ENCODE assay signal across 23 cellular contexts in genomic region chr2:63768051-63768450, GRCh38.
DNase-seq lines count a peak whose midpoint lies in the region; ATAC-seq, FAIRE-seq and TF ChIP-seq lines count a peak whose summit lies in the region.
"Had no signal": no experiment of that assay in that cellular context is flagged by ENCODE, and none has a peak within 500 bp of the region (broad histone marks: within the 10 kb centered on the region; RNA-seq: fewer than 3 reads in every experiment).

No MANE protein-coding gene starts in this region.

- no peak overlapping the region for H3K4ac ChIP-seq in H1 (replicated peaks; ENCODE audit: insufficient read length, low read depth, low read length)

- H4K91ac ChIP-seq in H1 (replicated peaks; ENCODE audit: insufficient read length, low read length): no peak overlapping the region

- TF ChIP-seq CTCF in HepG2 (CRISPR knock-in tag; IDR thresholded peaks at IDR 0.05) (no peak), right lobe of liver (IDR thresholded peaks at IDR 0.05) (no peak), H1 (IDR thresholded peaks at IDR 0.05; ENCODE audit: control extremely low read depth in 1 of 3, insufficient read depth in 1 of 3, low read depth in 1 of 3, low read length in 3 of 3) (no peak), kidney (IDR thresholded peaks at IDR 0.05; ENCODE audit: borderline replicate concordance, extremely low read depth, insufficient read depth) (no peak)

- H2BK12ac ChIP-seq in H1 (ENCODE audit: low read depth, low read length): no peak overlapping the region

- CTCF ChIA-PET in HepG2 (lab: Yijun Ruan, JAX; ENCODE audit: low intra/inter-chr PET ratio, low total read pairs) (no interaction called here), H1 (lab: Charles Lee; ENCODE audit: partially characterized antibody) (no interaction called here)

- POLR2A ChIA-PET in HepG2 (lab: Yijun Ruan, JAX): no interaction called here
- POLR2A ChIA-PET in H1 (lab: Charles Lee; ENCODE audit: partially characterized antibody): interaction anchor here (1.4 kb wide), 1 partner anchor 73 kb away, joined by 5 read pairs; the partner anchor contains the start of gene UGP2

- H3K4me3 ChIP-seq in HepG2 (replicated peaks in 1 of 3; ENCODE audit: insufficient read depth in 1 of 3, low read depth in 2 of 3, low read length in 3 of 3) (no peak overlapping the region), right lobe of liver (no peak overlapping the region), H1 (ENCODE audit: extremely low read depth in 1 of 4, insufficient read depth in 2 of 4, low read depth in 3 of 4, low read length in 4 of 4) (no peak overlapping the region), kidney (ENCODE audit: low read length in 2 of 2) (no peak overlapping the region)
- H3K4me3 ChIP-seq: BLaER1 treated with 17β-estradiol and CSF1 and Interleukin-3, amounts not matched to agents 10 nM and 100 nM; GM23248 had no signal

- no peak for TF ChIP-seq EP300 in HepG2 (IDR thresholded peaks at IDR 0.05; ENCODE audit: low read depth in 2 of 2, low read length in 2 of 2)
- TF ChIP-seq EP300 in HepG2 (CRISPR knock-in tag; IDR thresholded peaks at IDR 0.05; ENCODE audit: borderline replicate concordance): no peak
- no peak for TF ChIP-seq EP300 in H1 (IDR thresholded peaks at IDR 0.05; ENCODE audit: borderline replicate concordance in 1 of 2, low read depth in 2 of 2, low read length in 2 of 2)

- H3K4me1 ChIP-seq in HepG2 (ENCODE audit: insufficient read depth, low read length) (peaks cover 23% of the 10 kb centered on the region), right lobe of liver (no peaks in the 10 kb centered on the region), H1 (replicated peaks in 1 of 4; ENCODE audit: control insufficient read depth in 3 of 4, insufficient read depth in 4 of 4, low read length in 3 of 4) (peaks cover 8 to 19% (median 15%) of the 10 kb centered on the region in 4 experiments; a peak in 6 of 7 replicates), kidney (ENCODE audit: control insufficient read depth in 1 of 2, insufficient read depth in 1 of 2, low read depth in 1 of 2, low read length in 2 of 2) (no peaks in the 10 kb centered on the region)
- H3K4me1 ChIP-seq: BE2C had no signal

- H3K9ac ChIP-seq in HepG2 (ENCODE audit: insufficient read depth, low read depth, low read length): no peak overlapping the region
- H3K9ac ChIP-seq in H1 (replicated peaks in 1 of 4; ENCODE audit: extremely low read depth in 1 of 4, low read depth in 3 of 4, low read length in 3 of 4): no peak overlapping the region
- H3K9ac ChIP-seq in kidney (ENCODE audit: low read length in 2 of 2): no peak overlapping the region
- H3K9ac ChIP-seq: BLaER1 treated with 17β-estradiol and CSF1 and Interleukin-3, amounts not matched to agents 10 nM and 100 nM; GM23248 had no signal

- H3K36me3 ChIP-seq in HepG2 (replicated peaks in 1 of 2; ENCODE audit: control insufficient read depth in 1 of 2, insufficient read depth in 2 of 2, low read length in 2 of 2): no peaks in the 10 kb centered on the region
- no peaks in the 10 kb centered on the region for H3K36me3 ChIP-seq in right lobe of liver
- peaks cover 0 to 3% (median 0%) of the 10 kb centered on the region in 4 experiments; a peak in 1 of 8 replicates for H3K36me3 ChIP-seq in H1 (ENCODE audit: control insufficient read depth in 2 of 4, insufficient read depth in 4 of 4, low read length in 3 of 4)
- no peaks in the 10 kb centered on the region for H3K36me3 ChIP-seq in kidney (ENCODE audit: control insufficient read depth in 1 of 2, insufficient read depth in 2 of 2, low read length in 2 of 2)
- H3K36me3 ChIP-seq: BE2C; BLaER1 treated with 17β-estradiol and CSF1 and Interleukin-3, amounts not matched to agents 10 nM and 100 nM had no signal

- no peak for TF ChIP-seq RAD21 in HepG2 (CRISPR knock-in tag; IDR thresholded peaks at IDR 0.05)
- TF ChIP-seq RAD21 in H1 (IDR thresholded peaks at IDR 0.05 in 1 of 2, conservative IDR thresholded peaks at IDR 0.05 in 1 of 2; ENCODE audit: low read depth in 2 of 2, low read length in 2 of 2): no peak

- H2BK20ac ChIP-seq in H1 (ENCODE audit: low read length): no peak overlapping the region

- H3K4me2 ChIP-seq in HepG2 (ENCODE audit: low read depth, low read length) (no peak overlapping the region), H1 (ENCODE audit: insufficient read depth in 1 of 2, low read depth in 2 of 2, low read length in 2 of 2) (no peak overlapping the region)
- H3K4me2 ChIP-seq: BLaER1 treated with 17β-estradiol and CSF1 and Interleukin-3, amounts not matched to agents 10 nM and 100 nM had no signal

- H3K14ac ChIP-seq in H1 (ENCODE audit: insufficient read length): no peak overlapping the region

- DNase-seq in HepG2 (ENCODE audit: low spot score): no peak
- DNase-seq in right lobe of liver: no peak
- DNase-seq in H1 (ENCODE audit: low read depth in 1 of 2, low spot score in 2 of 2): no peak
- no peak for DNase-seq in kidney
- DNase-seq in stimulated activated CD4-positive, alpha-beta T cell treated with anti-CD3 and anti-CD28 coated beads, Interleukin-4, amount 100 ng/mL, for 4 hours: no peak
- DNase-seq: ACHN; AML-193; BE2C; CD4-positive, alpha-beta memory T cell; DMS 273 treated with DMSO at 0.1 percent for 48 hours; DMS79; EL; GDM1; GM23248; H9 had no signal

- in situ Hi-C loops in HepG2 (cut with HindIII; ENCODE audit: extremely low pct_ligation_motif_present, low pct_unique_long_range_greater_than_20kb): no loop called here

- ATAC-seq in HepG2: no peak
- no peak for ATAC-seq in right lobe of liver
- ATAC-seq in HG02588 (IDR thresholded peaks at IDR 0.05; ENCODE audit: unreplicated experiment): no peak
- no peak for ATAC-seq in GM19395 (IDR thresholded peaks at IDR 0.05; ENCODE audit: unreplicated experiment)
- ATAC-seq: HCT116 had no signal

- no peak overlapping the region for H3K18ac ChIP-seq in H1 (ENCODE audit: extremely low read depth, low read length)

- H4K8ac ChIP-seq in H1 (ENCODE audit: extremely low read depth, insufficient read depth, low read length): no peak overlapping the region

- H3K79me2 ChIP-seq in HepG2 (ENCODE audit: insufficient read depth, low read length) (no peaks in the 10 kb centered on the region), H1 (ENCODE audit: control insufficient read depth in 1 of 2, insufficient read depth in 2 of 2, low read length in 2 of 2) (no peaks in the 10 kb centered on the region)

- H3K9me3 ChIP-seq in HepG2 (ENCODE audit: low read length) (peaks cover 8% of the 10 kb centered on the region), right lobe of liver (no peaks in the 10 kb centered on the region), H1 (ENCODE audit: insufficient read depth in 2 of 2, low read depth in 1 of 2, low read length in 1 of 2) (peaks cover 0 to 11% of the 10 kb centered on the region in 2 experiments; a peak in 2 of 4 replicates), kidney (ENCODE audit: control insufficient read depth in 1 of 2, low read length in 2 of 2) (peaks cover 0 to 9% of the 10 kb centered on the region in 2 donors)
- H3K9me3 ChIP-seq: BE2C had no signal

- H3K27ac ChIP-seq in HepG2 (ENCODE audit: extremely low read length, insufficient read depth, low read length) (no peak overlapping the region), right lobe of liver (no peak overlapping the region), H1 (ENCODE audit: low read depth, low read length) (no peak overlapping the region), kidney (ENCODE audit: low read depth in 2 of 2, low read length in 2 of 2) (no peak overlapping the region)
- H3K27ac ChIP-seq: 22Rv1; BLaER1 treated with 17β-estradiol and CSF1 and Interleukin-3, amounts not matched to agents 10 nM and 100 nM; GM23248 had no signal

- H2AK5ac ChIP-seq in H1 (ENCODE audit: low read depth, low read length): no peak overlapping the region

- TF ChIP-seq POLR2A in HepG2 (IDR thresholded peaks at IDR 0.05; ENCODE audit: insufficient read depth in 1 of 2, low read depth in 2 of 2, low read length in 2 of 2): no peak
- TF ChIP-seq POLR2A in right lobe of liver (IDR thresholded peaks at IDR 0.05): no peak
- TF ChIP-seq POLR2A in H1 (IDR thresholded peaks at IDR 0.05; ENCODE audit: control extremely low read depth in 1 of 2, low read depth in 2 of 2, low read length in 2 of 2): no peak

- intact Hi-C loops in HepG2 (cut with micrococcal nuclease; ENCODE audit: unreplicated experiment) (no loop called here), right lobe of liver (cut with DNase I) (no loop called here), kidney (cut with DNase I) (no loop called here)

- H2BK15ac ChIP-seq in H1 (ENCODE audit: low read length): no peak overlapping the region

- H2BK120ac ChIP-seq in H1 (replicated peaks; ENCODE audit: low read depth, low read length): no peak overlapping the region

- H3K27me3 ChIP-seq in HepG2 (ENCODE audit: control insufficient read depth in 1 of 2, insufficient read depth in 2 of 2, low read length in 2 of 2): no peaks in the 10 kb centered on the region; a peak in 1 of 5 replicates
- no peaks in the 10 kb centered on the region for H3K27me3 ChIP-seq in right lobe of liver
- peaks cover 0 to 1% (median 0%) of the 10 kb centered on the region in 4 experiments; a peak in 1 of 7 replicates for H3K27me3 ChIP-seq in H1 (replicated peaks in 1 of 4; ENCODE audit: control insufficient read depth in 3 of 4, extremely low read depth in 1 of 4, insufficient read depth in 3 of 4, low read length in 3 of 4)
- H3K27me3 ChIP-seq: BE2C; BLaER1 treated with 17β-estradiol and CSF1 and Interleukin-3, amounts not matched to agents 10 nM and 100 nM had no signal

- H3K23ac ChIP-seq in H1 (ENCODE audit: insufficient read length): no peak overlapping the region

- FAIRE-seq in HepG2 (lab: Jason Lieb, UNC): no peak
- peak; percentile 19 for FAIRE-seq in H1 (lab: Jason Lieb, UNC)
- peak; percentile 6 for FAIRE-seq in kidney (lab: Jason Lieb, UNC)
- FAIRE-seq: A204.1, D721Med, GM12892 had no signal

- H4K20me1 ChIP-seq in HepG2 (ENCODE audit: insufficient read depth, low read length) (no peaks in the 10 kb centered on the region), H1 (replicated peaks in 1 of 2; ENCODE audit: control insufficient read depth in 1 of 2, insufficient read depth in 2 of 2, low read length in 2 of 2) (no peaks in the 10 kb centered on the region)
- H4K20me1 ChIP-seq: BLaER1 treated with 17β-estradiol and CSF1 and Interleukin-3, amounts not matched to agents 10 nM and 100 nM had no signal

- H2AFZ ChIP-seq in HepG2 (ENCODE audit: low read length) (no peak overlapping the region), H1 (ENCODE audit: low read length) (no peak overlapping the region)
- H2AFZ ChIP-seq: GM23248 had no signal

- H3K56ac ChIP-seq in H1 (replicated peaks; ENCODE audit: insufficient read length, low read depth, low read length): no peak overlapping the region

- no TSS peak for BruUV-seq in HepG2 (replicated peaks; lab: Mats Ljungman, UMichigan)

- no peaks in the 10 kb centered on the region; the same call in 1 of the 2 replicates for H3K23me2 ChIP-seq in H1 (ENCODE audit: low read depth, low read length)

- no peak overlapping the region for H2BK5ac ChIP-seq in H1 (ENCODE audit: low read depth, low read length)

- H3K79me1 ChIP-seq in H1 (ENCODE audit: low read depth, low read length): no peaks in the 10 kb centered on the region

- H4K5ac ChIP-seq in H1 (ENCODE audit: insufficient read length, low read depth, low read length): no peak overlapping the region

TF ChIP-seq in H1, 55 proteins besides CTCF, POLR2A, EP300 and RAD21:
- no peak for TF ChIP-seq GABPA (IDR thresholded peaks at IDR 0.05; ENCODE audit: borderline replicate concordance, insufficient read depth, low read length)
